In genomic region chr15:57625703-57626448, GRCh38 we compare ENCODE assay signal across 15 cellular contexts. TPM values are rescaled to one million over a fixed set of nuclear protein-coding genes. Genes with fewer than 3 reads are reported as not detected.
DNase-seq lines count a peak whose midpoint lies in the region; ATAC-seq and TF ChIP-seq lines count a peak whose summit lies in the region.
"Had no signal": no experiment of that assay in that cellular context is flagged by ENCODE, and none has a peak within 500 bp of the region (broad histone marks: within the 10 kb centered on the region; RNA-seq: fewer than 3 reads in every experiment).

No MANE protein-coding gene starts in this region.

- H2AFZ ChIP-seq in MM.1S (ENCODE audit: low read length), result no peak overlapping the region
- H2AFZ ChIP-seq: GM23248 had no signal

- DNase-seq in heart right ventricle, result no peak
- DNase-seq in Right ventricle myocardium superior, result no peak
- DNase-seq in cerebellum (ENCODE audit: low spot score), result peak; percentile 52
- no peak for DNase-seq in lower lobe of right lung
- DNase-seq in thoracic aorta (ENCODE audit: low spot score), result no peak
- DNase-seq in NCI-H345 treated with DMSO at 0.1 percent for 48 hours (lab: John Stamatoyannopoulos, UW; ENCODE audit: unreplicated experiment), result no peak
- no peak for DNase-seq in T-helper 17 cell
- DNase-seq in MM.1S, result no peak
- DNase-seq: 8988T; ACHN; CD4-positive, CD25-positive, alpha-beta regulatory T cell; DMS53; GM23248 had no signal

- no peak overlapping the region for H3K9ac ChIP-seq in MM.1S (ENCODE audit: low read length)
- H3K9ac ChIP-seq: BLaER1 treated with 17β-estradiol and CSF1 and Interleukin-3, amounts not matched to agents 10 nM and 100 nM; GM23248 had no signal

- no peaks in the 10 kb centered on the region for H3K9me2 ChIP-seq in MM.1S (replicated peaks; ENCODE audit: insufficient read depth, low read length)

- no peaks in the 10 kb centered on the region for H3K79me2 ChIP-seq in MM.1S (ENCODE audit: low read length)

- H3K36me3 ChIP-seq in heart right ventricle, result peaks cover 0 to 84% (median 23%) of the 10 kb centered on the region in 9 donors
- H3K36me3 ChIP-seq in lower lobe of right lung, result no peaks in the 10 kb centered on the region
- H3K36me3 ChIP-seq in thoracic aorta, result no peaks in the 10 kb centered on the region
- H3K36me3 ChIP-seq in MM.1S (replicated peaks; ENCODE audit: insufficient read depth, low read length), result no peaks in the 10 kb centered on the region
- H3K36me3 ChIP-seq: BLaER1 treated with 17β-estradiol and CSF1 and Interleukin-3, amounts not matched to agents 10 nM and 100 nM had no signal

- no peaks in the 10 kb centered on the region for H3K27me3 ChIP-seq in heart right ventricle
- H3K27me3 ChIP-seq in lower lobe of right lung (ENCODE audit: low read depth), result no peaks in the 10 kb centered on the region
- H3K27me3 ChIP-seq in thoracic aorta (replicated peaks; ENCODE audit: insufficient read depth), result no peaks in the 10 kb centered on the region
- H3K27me3 ChIP-seq in MM.1S (replicated peaks; ENCODE audit: insufficient read depth, low read length), result no peaks in the 10 kb centered on the region
- H3K27me3 ChIP-seq: BLaER1 treated with 17β-estradiol and CSF1 and Interleukin-3, amounts not matched to agents 10 nM and 100 nM had no signal

- no peak overlapping the region for H3K27ac Mint-ChIP-seq in T-helper 17 cell

- H3K27ac ChIP-seq in heart right ventricle, result peak overlapping the region; percentile 12 to 74 (median 64)
- H3K27ac ChIP-seq in lower lobe of right lung, result peak overlapping the region; percentile 50
- H3K27ac ChIP-seq in thoracic aorta, result peak overlapping the region; percentile 30 to 41
- no peak overlapping the region for H3K27ac ChIP-seq in MM.1S (ENCODE audit: low read length)
- H3K27ac ChIP-seq: BLaER1 treated with 17β-estradiol and CSF1 and Interleukin-3, amounts not matched to agents 10 nM and 100 nM; GM23248 had no signal

- H3K36me3 Mint-ChIP-seq in T-helper 17 cell (ENCODE audit: low read depth), result no peaks in the 10 kb centered on the region

- WGBS in heart right ventricle, 2 donors, result 54 to 61% methylated on average over 10 of the region's 10 CpGs

- no peaks in the 10 kb centered on the region for H4K20me1 ChIP-seq in MM.1S (ENCODE audit: insufficient read depth, low read length)
- H4K20me1 ChIP-seq: BLaER1 treated with 17β-estradiol and CSF1 and Interleukin-3, amounts not matched to agents 10 nM and 100 nM had no signal

- no peak overlapping the region for H3K4me2 ChIP-seq in MM.1S (ENCODE audit: low read depth, low read length)
- H3K4me2 ChIP-seq: BLaER1 treated with 17β-estradiol and CSF1 and Interleukin-3, amounts not matched to agents 10 nM and 100 nM had no signal

- H3K4me3 Mint-ChIP-seq in T-helper 17 cell, result no peak overlapping the region
- H3K4me3 Mint-ChIP-seq: CD4-positive, CD25-positive, alpha-beta regulatory T cell had no signal

- ATAC-seq in heart right ventricle (peak in 5 of 8 donors; percentile 7 to 33 (median 19)), Right ventricle myocardium superior (ENCODE audit: poor library complexity) (no peak), lower lobe of right lung (no peak), thoracic aorta (ENCODE audit: insufficient number of reproducible peaks, low FRiP score, low read depth) (peak; percentile 30), T-helper 17 cell (no peak)
- ATAC-seq: HCT116 had no signal

- intact Hi-C loops in heart right ventricle (cut with DNase I) (loop anchor here in 1 of 10 donors (1.0 kb wide), 1 partner anchor 25 kb away; no protein-coding TSS in a partner anchor), Right ventricle myocardium superior (cut with DNase I) (no loop called here), lower lobe of right lung (cut with DNase I) (no loop called here)

- H3K9me3 ChIP-seq in heart right ventricle (no peaks in the 10 kb centered on the region), lower lobe of right lung (no peaks in the 10 kb centered on the region), thoracic aorta (no peaks in the 10 kb centered on the region), T-helper 17 cell (ENCODE audit: control insufficient read depth, low read length, poor library complexity, severe bottlenecking) (no peaks in the 10 kb centered on the region), MM.1S (replicated peaks; ENCODE audit: insufficient read depth, low read length) (no peaks in the 10 kb centered on the region)
- H3K9me3 ChIP-seq: BLaER1 treated with 17β-estradiol and CSF1 and Interleukin-3, amounts not matched to agents 10 nM and 100 nM had no signal

- peaks cover 23% of the 10 kb centered on the region for H3K27me3 Mint-ChIP-seq in T-helper 17 cell

- no peak for TF ChIP-seq CTCF in heart right ventricle (IDR thresholded peaks at IDR 0.05)
- TF ChIP-seq CTCF in lower lobe of right lung (IDR thresholded peaks at IDR 0.05), result no peak
- no peak for TF ChIP-seq CTCF in thoracic aorta (IDR thresholded peaks at IDR 0.05)
- TF ChIP-seq CTCF in MM.1S (IDR thresholded peaks at IDR 0.05; ENCODE audit: low read length), result no peak

- no peaks in the 10 kb centered on the region for H3K4me1 Mint-ChIP-seq in T-helper 17 cell
- H3K4me1 Mint-ChIP-seq: CD4-positive, CD25-positive, alpha-beta regulatory T cell had no signal

- H3K4me3 ChIP-seq in heart right ventricle (no peak overlapping the region), lower lobe of right lung (no peak overlapping the region), thoracic aorta (no peak overlapping the region), MM.1S (ENCODE audit: low read length) (no peak overlapping the region)
- H3K4me3 ChIP-seq: BLaER1 treated with 17β-estradiol and CSF1 and Interleukin-3, amounts not matched to agents 10 nM and 100 nM; GM23248 had no signal

- no peaks in the 10 kb centered on the region for H3F3A ChIP-seq in MM.1S (ENCODE audit: insufficient read depth, low read length)

- peaks cover 4 to 67% (median 43%) of the 10 kb centered on the region in 9 donors for H3K4me1 ChIP-seq in heart right ventricle
- peaks cover 12% of the 10 kb centered on the region for H3K4me1 ChIP-seq in lower lobe of right lung
- H3K4me1 ChIP-seq in thoracic aorta (ENCODE audit: control insufficient read depth in 1 of 2, low read depth in 2 of 2), result peaks cover 5 to 16% of the 10 kb centered on the region in 2 donors
- H3K4me1 ChIP-seq in MM.1S (ENCODE audit: low read length), result no peaks in the 10 kb centered on the region
- H3K4me1 ChIP-seq: BLaER1 treated with 17β-estradiol and CSF1 and Interleukin-3, amounts not matched to agents 10 nM and 100 nM had no signal

RNA-seq across cellular contexts. Expression of gene MYZAP, which starts 34.2 kb away (rescaled TPM):
- total RNA-seq in heart right ventricle, result 1,000 to 10,000 TPM in 4 of 10 donors, 100 to 1,000 TPM in 6; 505 to 1,280 (median 954) TPM
- polyA plus RNA-seq in heart right ventricle, result 100 to 1,000 TPM; 197 to 303 TPM
- 966 TPM for total RNA-seq in Right ventricle myocardium superior
- total RNA-seq in cerebellum, result 0.64 TPM
- total RNA-seq in lower lobe of right lung, result 41.3 TPM
- 1 to 10 TPM; 3.8 to 6.8 TPM for total RNA-seq in thoracic aorta
- 1 to 10 TPM in 1 of 2 donors, under 1 TPM in 1; 0.15 to 6.2 TPM for total RNA-seq in T-helper 17 cell
- total RNA-seq: GM23248 had no signal

Comparison
In these comparisons a context has a peak if more than half of its experiments do, and no peak if none do; other contexts are left out.
1. ATAC-seq: peak in heart right ventricle (5 of 8) and thoracic aorta (single experiment); none in Right ventricle myocardium superior (single experiment), lower lobe of right lung (0 of 2) and T-helper 17 cell (single experiment).
2. RNA of gene MYZAP, which starts 34.2 kb away (total RNA-seq): 505 to 1,280 TPM in heart right ventricle and 966 TPM in Right ventricle myocardium superior (single experiment); 41.3 TPM in lower lobe of right lung (single experiment), 3.8 to 6.8 TPM in thoracic aorta, 0.15 to 6.2 TPM in T-helper 17 cell and 0.64 TPM in cerebellum (single experiment); every median in the first group is over 10 times any median in the second.